ENCODE assay signal across 19 cellular contexts in the genomic region with DNA sequence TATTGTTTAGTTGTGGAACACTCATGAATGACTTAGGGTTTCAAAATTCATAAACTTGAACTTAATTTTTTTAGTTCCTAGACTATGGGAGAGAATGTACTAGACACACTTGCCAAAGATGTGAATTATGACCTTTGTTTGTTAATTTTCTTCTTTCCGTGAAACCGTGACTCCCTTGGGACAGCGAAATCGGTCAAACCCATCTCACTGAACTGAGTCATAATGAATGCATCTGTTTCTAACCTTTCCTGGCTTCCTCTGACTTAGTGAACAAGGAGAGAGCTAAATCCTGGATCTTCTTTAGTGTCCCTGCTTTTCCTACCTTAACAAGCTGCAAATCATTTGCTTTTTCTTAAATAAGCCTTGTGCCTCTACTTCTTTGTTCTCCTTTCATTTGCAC.
A peak's percentile ranks its signal among the peaks of the same experiment; 100 is the strongest.
DNase-seq lines count a peak whose midpoint lies in the region; ATAC-seq and TF ChIP-seq lines count a peak whose summit lies in the region.
"Had no signal": no experiment of that assay in that cellular context is flagged by ENCODE, and none has a peak within 500 bp of the region (broad histone marks: within the 10 kb centered on the region; RNA-seq: fewer than 3 reads in every experiment).

No MANE protein-coding gene starts in this region.

- H3K4me3 ChIP-seq in choroid plexus epithelial cell (ENCODE audit: low read depth, low read length) = no peak overlapping the region
- H3K4me3 ChIP-seq in trophoblast cell (ENCODE audit: low read depth, low read length) = no peak overlapping the region
- H3K4me3 ChIP-seq: esophagus squamous epithelium, HAP-1 had no signal

- H3K4me1 ChIP-seq in trophoblast cell (ENCODE audit: control insufficient read depth in 1 of 2, insufficient read depth in 2 of 2, low read length in 2 of 2) = no peaks in the 10 kb centered on the region
- H3K4me1 ChIP-seq: esophagus squamous epithelium, HAP-1 had no signal

- H3K14ac ChIP-seq in trophoblast cell (ENCODE audit: low read length) = no peak overlapping the region

- no peak overlapping the region for H2AK5ac ChIP-seq in trophoblast cell (ENCODE audit: low read length)

- no peak overlapping the region for H2BK120ac ChIP-seq in trophoblast cell (ENCODE audit: insufficient read depth, low read length, poor library complexity)

- TF ChIP-seq CTCF in choroid plexus epithelial cell (conservative IDR thresholded peaks at IDR 0.05; ENCODE audit: low read depth, low read length) = no peak

- intact Hi-C loops in sciatic nerve (cut with DNase I) = no loop called here

- peaks cover 7 to 8% of the 10 kb centered on the region in 2 experiments for H3K36me3 ChIP-seq in trophoblast cell (ENCODE audit: control insufficient read depth in 1 of 2, insufficient read depth in 2 of 2, low read length in 2 of 2)

- no peaks in the 10 kb centered on the region for H3K27me3 ChIP-seq in trophoblast cell (ENCODE audit: insufficient read depth, low read length)
- H3K27me3 ChIP-seq: esophagus squamous epithelium had no signal

- H3K23ac ChIP-seq in trophoblast cell (ENCODE audit: low read length) = no peak overlapping the region

- no CpG with 5 or more reads among the region's 4 CpGs for WGBS in trophoblast cell (ENCODE audit: extremely low coverage, insufficient coverage, insufficient read length)

- no peak overlapping the region for H3K18ac ChIP-seq in trophoblast cell (ENCODE audit: low read length)

- H3K4me2 ChIP-seq in trophoblast cell (ENCODE audit: low read length) = no peak overlapping the region

- H2BK12ac ChIP-seq in trophoblast cell (ENCODE audit: low read length) = no peak overlapping the region

- H3K4ac ChIP-seq in trophoblast cell (ENCODE audit: low read depth, low read length) = no peak overlapping the region

- peak; percentile 78 for DNase-seq in AG20443 (ENCODE audit: low spot score)
- peak; percentile 11 for DNase-seq in M059J (ENCODE audit: low read depth)
- peak; percentile 92 for DNase-seq in choroid plexus epithelial cell (ENCODE audit: low read depth)
- DNase-seq in sciatic nerve (ENCODE audit: low spot score) = no peak
- DNase-seq in trophoblast cell = no peak
- no peak for DNase-seq in activated naive CD4-positive, alpha-beta T cell treated with Interleukin-2 at 50 U/mL for 16 hours
- DNase-seq in D341Med (ENCODE audit: low spot score) = no peak
- DNase-seq: activated CD4-positive, alpha-beta T cell treated with anti-CD3 and anti-CD28 coated beads, Interleukin-2, amount 50 U/mL, for 4 hours; activated naive CD8-positive, alpha-beta T cell treated with anti-CD3 and anti-CD28 coated beads, Interleukin-2, amount 50 U/mL, for 24 hours; activated T-cell treated with anti-CD3 and anti-CD28 coated beads, Interleukin-2, amount 50 U/mL, for 72 hours; DMS79; esophagus squamous epithelium; left ventricle myocardium superior; natural killer cell; NCI-H345; SHP77 treated with DMSO at 0.1 percent for 48 hours had no signal

- no peak overlapping the region for H4K8ac ChIP-seq in trophoblast cell (ENCODE audit: low read depth, low read length)

- no peaks in the 10 kb centered on the region for H3K79me2 ChIP-seq in trophoblast cell (ENCODE audit: control insufficient read depth, insufficient read depth, low read length, poor library complexity)

- peak; percentile 81 for ATAC-seq in sciatic nerve
- ATAC-seq in GM21381 (IDR thresholded peaks at IDR 0.05; ENCODE audit: unreplicated experiment) = no peak
- ATAC-seq: activated naive CD8-positive, alpha-beta T cell treated with anti-CD3 and anti-CD28 coated beads, Interleukin-2, amount 50 U/mL, for 24 hours; activated T-cell treated with anti-CD3 and anti-CD28 coated beads, Interleukin-2, amount 50 U/mL, for 72 hours; left ventricle myocardium superior; natural killer cell had no signal

- H3K9me3 ChIP-seq in trophoblast cell (ENCODE audit: insufficient read depth, low read depth, low read length) = no peaks in the 10 kb centered on the region
- H3K9me3 ChIP-seq: esophagus squamous epithelium, HAP-1 had no signal

- H4K12ac ChIP-seq in trophoblast cell (ENCODE audit: low read depth, low read length) = no peak overlapping the region

- H3K27ac ChIP-seq in trophoblast cell (ENCODE audit: low read depth, low read length) = no peak overlapping the region
- H3K27ac ChIP-seq: C4-2B, esophagus squamous epithelium had no signal

- H3K79me1 ChIP-seq in trophoblast cell (ENCODE audit: low read length) = no peaks in the 10 kb centered on the region

- H2AFZ ChIP-seq in trophoblast cell (ENCODE audit: insufficient read depth, low read length, poor library complexity) = no peak overlapping the region

- no peak overlapping the region for H4K91ac ChIP-seq in trophoblast cell (ENCODE audit: low read depth, low read length)

- no peak overlapping the region for H3K9ac ChIP-seq in trophoblast cell (ENCODE audit: low read length)

- no peak overlapping the region for H2BK5ac ChIP-seq in trophoblast cell (ENCODE audit: low read depth, low read length, poor library complexity)

Comparison
In these comparisons a context has a peak if more than half of its experiments do, and no peak if none do; other contexts are left out.
1. DNase-seq: peak in AG20443 (single experiment), M059J (single experiment) and choroid plexus epithelial cell (single experiment); none in sciatic nerve (single experiment), trophoblast cell (0 of 2), activated naive CD4-positive, alpha-beta T cell treated with Interleukin-2 at 50 U/mL for 16 hours (single experiment) and D341Med (single experiment).